Comparison of ENCODE assay signal across 1 cellular context in the genomic region with DNA sequence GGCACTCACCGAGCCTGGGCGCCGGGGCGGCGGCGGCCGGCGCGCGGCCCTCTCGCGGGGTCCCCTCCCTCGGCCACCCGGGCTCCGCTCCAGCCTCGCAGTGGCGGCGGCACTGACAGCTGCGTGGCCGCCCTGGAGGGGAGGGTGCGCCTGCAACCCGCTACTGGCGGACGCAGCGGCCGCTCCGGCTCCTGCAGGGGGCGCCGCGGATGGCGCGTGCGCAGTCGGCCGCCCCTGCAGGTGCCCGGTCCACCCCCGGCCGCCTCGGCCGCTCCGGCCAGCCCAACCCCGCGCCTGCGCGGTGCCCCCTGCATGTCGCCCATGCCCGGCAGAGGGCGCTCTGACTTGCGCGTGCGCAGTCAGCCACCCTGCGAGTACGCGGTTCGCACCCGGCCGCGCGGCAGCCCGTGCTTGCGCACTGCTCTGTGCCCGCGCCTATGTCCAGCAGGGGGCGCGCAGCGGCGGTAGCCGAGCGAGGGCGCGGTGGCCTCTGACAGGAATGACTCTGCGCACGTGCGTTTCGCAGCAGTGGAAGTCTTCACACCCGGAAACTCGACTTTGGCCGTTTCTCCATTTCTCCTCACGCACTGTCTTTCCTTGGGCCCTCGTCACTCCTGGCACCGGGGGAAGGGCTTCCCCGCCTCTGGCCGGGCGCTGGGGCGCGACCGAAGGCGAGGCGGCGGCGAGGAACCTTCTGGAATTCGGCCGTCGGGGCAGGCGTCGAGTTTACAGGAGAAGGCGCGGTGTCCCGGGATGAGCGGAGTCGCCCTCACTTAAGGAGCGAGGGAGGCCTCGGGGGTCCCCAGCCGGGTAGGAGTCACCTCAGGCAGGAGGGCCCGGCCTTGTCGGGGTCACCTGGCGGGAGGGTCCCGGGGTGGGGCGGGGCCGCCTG.
TF ChIP-seq lines count a peak whose summit lies in the region.

A gene (minus strand): TSS at position 165 of the 892 bp plus-strand sequence. CDS start 14,262 bp downstream, outside the sequence.

TF ChIP-seq in HepG2, 621 proteins besides CTCF, POLR2A, EP300 and RAD21 (continued from another document and continues in another):
- TF ChIP-seq, protein P1, sequence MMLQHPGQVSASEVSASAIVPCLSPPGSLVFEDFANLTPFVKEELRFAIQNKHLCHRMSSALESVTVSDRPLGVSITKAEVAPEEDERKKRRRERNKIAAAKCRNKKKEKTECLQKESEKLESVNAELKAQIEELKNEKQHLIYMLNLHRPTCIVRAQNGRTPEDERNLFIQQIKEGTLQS (CRISPR knock-in tag; IDR thresholded peaks at IDR 0.05), result peak; percentile 58; the same call in 1 of the 2 replicates
- TF ChIP-seq NR2C2 (CRISPR knock-in tag; IDR thresholded peaks at IDR 0.05; ENCODE audit: borderline replicate concordance) (peak; percentile 76), ZEB1 (IDR thresholded peaks at IDR 0.05; ENCODE audit: insufficient replicate concordance, low read depth) (no peak), ZBTB7A (CRISPR knock-in tag; IDR thresholded peaks at IDR 0.05) (peak; percentile 96), SETDB1 (CRISPR knock-in tag; IDR thresholded peaks at IDR 0.05; ENCODE audit: borderline replicate concordance) (no peak), PCBP1 (IDR thresholded peaks at IDR 0.05; ENCODE audit: borderline replicate concordance, low read depth, low read length) (no peak), MZF1 (CRISPR knock-in tag; IDR thresholded peaks at IDR 0.05; ENCODE audit: borderline replicate concordance) (0 out of 2 replicates have a peak, but pooled peaks have one; percentile 83), CC2D1A (CRISPR knock-in tag; IDR thresholded peaks at IDR 0.05) (no peak), MTA3 (CRISPR knock-in tag; IDR thresholded peaks at IDR 0.05) (0 out of 2 replicates have a peak, but pooled peaks have one; percentile 31), IRF2 (CRISPR knock-in tag; IDR thresholded peaks at IDR 0.05) (peak; percentile 92), ZNF543 (CRISPR knock-in tag; IDR thresholded peaks at IDR 0.05) (peak; percentile 73; the same call in 1 of the 2 replicates), HOXA5 (CRISPR knock-in tag; IDR thresholded peaks at IDR 0.05) (peak; percentile 97), HNRNPK (IDR thresholded peaks at IDR 0.05; ENCODE audit: low read depth, low read length, poor library complexity, severe bottlenecking) (no peak), ZMYM4 (CRISPR knock-in tag; IDR thresholded peaks at IDR 0.05) (peak; percentile 95), ZNF451 (CRISPR knock-in tag; IDR thresholded peaks at IDR 0.05) (peak; percentile 98), PRPF4 (IDR thresholded peaks at IDR 0.05; ENCODE audit: low read depth, low read length, poor library complexity, severe bottlenecking) (no peak), ZMAT3 (CRISPR knock-in tag; conservative IDR thresholded peaks at IDR 0.05) (peak; percentile 97), ZFP36L1 (CRISPR knock-in tag; IDR thresholded peaks at IDR 0.05) (peak; percentile 92; the same call in 1 of the 2 replicates), FOSL1 (CRISPR knock-in tag; IDR thresholded peaks at IDR 0.05; ENCODE audit: borderline replicate concordance) (peak; percentile 36; the same call in 1 of the 2 replicates), ZC3H13 (CRISPR knock-in tag; IDR thresholded peaks at IDR 0.05) (peak; percentile 90), ZNF776 (CRISPR knock-in tag; IDR thresholded peaks at IDR 0.05) (peak; percentile 98), ZNF598 (CRISPR knock-in tag; IDR thresholded peaks at IDR 0.05; ENCODE audit: borderline replicate concordance) (peak; percentile 99), ISL2 (CRISPR knock-in tag; IDR thresholded peaks at IDR 0.05) (peak; percentile 89), AGO2 (optimal IDR thresholded peaks at IDR 0.05; ENCODE audit: low read depth, low read length) (no peak), MAZ (IDR thresholded peaks at IDR 0.05; ENCODE audit: borderline replicate concordance, low read depth, low read length) (peak; percentile 78), MAZ (CRISPR knock-in tag; IDR thresholded peaks at IDR 0.05; ENCODE audit: low read depth) (peak; percentile 97), YEATS4 (CRISPR knock-in tag; IDR thresholded peaks at IDR 0.05; ENCODE audit: borderline replicate concordance) (peak; percentile 79; the same call in 1 of the 2 replicates), STAG1 (CRISPR knock-in tag; IDR thresholded peaks at IDR 0.05) (peak; percentile 83), SOX6 (IDR thresholded peaks at IDR 0.05) (no peak), SOX6 (CRISPR knock-in tag; IDR thresholded peaks at IDR 0.05) (peak; percentile 86), ZSCAN31 (CRISPR knock-in tag; IDR thresholded peaks at IDR 0.05; ENCODE audit: low read depth) (peak; percentile 88; the same call in 1 of the 2 replicates), SIN3A (IDR thresholded peaks at IDR 0.05; ENCODE audit: borderline replicate concordance, low read depth, low read length) (peak; percentile 54; the same call in 1 of the 2 replicates), ZNF780A (CRISPR knock-in tag; IDR thresholded peaks at IDR 0.05) (peak; percentile 95), TEAD3 (CRISPR knock-in tag; optimal IDR thresholded peaks at IDR 0.05; ENCODE audit: borderline replicate concordance) (peak; percentile 90), ZNF788 (CRISPR knock-in tag; IDR thresholded peaks at IDR 0.05; ENCODE audit: borderline replicate concordance) (peak; percentile 93; the same call in 1 of the 2 replicates), ZKSCAN1 (IDR thresholded peaks at IDR 0.05; ENCODE audit: low read length) (peak; percentile 20; the same call in 1 of the 2 replicates), ZNF792 (CRISPR knock-in tag; IDR thresholded peaks at IDR 0.05) (peak; percentile 98), SRY (CRISPR knock-in tag; IDR thresholded peaks at IDR 0.05) (peak; percentile 96), ISX (CRISPR knock-in tag; conservative IDR thresholded peaks at IDR 0.05) (peak; percentile 91; the same call in 1 of the 2 replicates)
- TF ChIP-seq, protein P2, sequence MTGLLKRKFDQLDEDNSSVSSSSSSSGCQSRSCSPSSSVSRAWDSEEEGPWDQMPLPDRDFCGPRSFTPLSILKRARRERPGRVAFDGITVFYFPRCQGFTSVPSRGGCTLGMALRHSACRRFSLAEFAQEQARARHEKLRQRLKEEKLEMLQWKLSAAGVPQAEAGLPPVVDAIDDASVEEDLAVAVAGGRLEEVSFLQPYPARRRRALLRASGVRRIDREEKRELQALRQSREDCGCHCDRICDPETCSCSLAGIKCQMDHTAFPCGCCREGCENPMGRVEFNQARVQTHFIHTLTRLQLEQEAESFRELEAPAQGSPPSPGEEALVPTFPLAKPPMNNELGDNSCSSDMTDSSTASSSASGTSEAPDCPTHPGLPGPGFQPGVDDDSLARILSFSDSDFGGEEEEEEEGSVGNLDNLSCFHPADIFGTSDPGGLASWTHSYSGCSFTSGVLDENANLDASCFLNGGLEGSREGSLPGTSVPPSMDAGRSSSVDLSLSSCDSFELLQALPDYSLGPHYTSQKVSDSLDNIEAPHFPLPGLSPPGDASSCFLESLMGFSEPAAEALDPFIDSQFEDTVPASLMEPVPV (CRISPR knock-in tag; IDR thresholded peaks at IDR 0.05), result peak; percentile 99; the same call in 1 of the 2 replicates
- TF ChIP-seq, protein P3, sequence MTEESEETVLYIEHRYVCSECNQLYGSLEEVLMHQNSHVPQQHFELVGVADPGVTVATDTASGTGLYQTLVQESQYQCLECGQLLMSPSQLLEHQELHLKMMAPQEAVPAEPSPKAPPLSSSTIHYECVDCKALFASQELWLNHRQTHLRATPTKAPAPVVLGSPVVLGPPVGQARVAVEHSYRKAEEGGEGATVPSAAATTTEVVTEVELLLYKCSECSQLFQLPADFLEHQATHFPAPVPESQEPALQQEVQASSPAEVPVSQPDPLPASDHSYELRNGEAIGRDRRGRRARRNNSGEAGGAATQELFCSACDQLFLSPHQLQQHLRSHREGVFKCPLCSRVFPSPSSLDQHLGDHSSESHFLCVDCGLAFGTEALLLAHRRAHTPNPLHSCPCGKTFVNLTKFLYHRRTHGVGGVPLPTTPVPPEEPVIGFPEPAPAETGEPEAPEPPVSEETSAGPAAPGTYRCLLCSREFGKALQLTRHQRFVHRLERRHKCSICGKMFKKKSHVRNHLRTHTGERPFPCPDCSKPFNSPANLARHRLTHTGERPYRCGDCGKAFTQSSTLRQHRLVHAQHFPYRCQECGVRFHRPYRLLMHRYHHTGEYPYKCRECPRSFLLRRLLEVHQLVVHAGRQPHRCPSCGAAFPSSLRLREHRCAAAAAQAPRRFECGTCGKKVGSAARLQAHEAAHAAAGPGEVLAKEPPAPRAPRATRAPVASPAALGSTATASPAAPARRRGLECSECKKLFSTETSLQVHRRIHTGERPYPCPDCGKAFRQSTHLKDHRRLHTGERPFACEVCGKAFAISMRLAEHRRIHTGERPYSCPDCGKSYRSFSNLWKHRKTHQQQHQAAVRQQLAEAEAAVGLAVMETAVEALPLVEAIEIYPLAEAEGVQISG (CRISPR knock-in tag; IDR thresholded peaks at IDR 0.05), result peak; percentile 84
- TF ChIP-seq, protein P4, sequence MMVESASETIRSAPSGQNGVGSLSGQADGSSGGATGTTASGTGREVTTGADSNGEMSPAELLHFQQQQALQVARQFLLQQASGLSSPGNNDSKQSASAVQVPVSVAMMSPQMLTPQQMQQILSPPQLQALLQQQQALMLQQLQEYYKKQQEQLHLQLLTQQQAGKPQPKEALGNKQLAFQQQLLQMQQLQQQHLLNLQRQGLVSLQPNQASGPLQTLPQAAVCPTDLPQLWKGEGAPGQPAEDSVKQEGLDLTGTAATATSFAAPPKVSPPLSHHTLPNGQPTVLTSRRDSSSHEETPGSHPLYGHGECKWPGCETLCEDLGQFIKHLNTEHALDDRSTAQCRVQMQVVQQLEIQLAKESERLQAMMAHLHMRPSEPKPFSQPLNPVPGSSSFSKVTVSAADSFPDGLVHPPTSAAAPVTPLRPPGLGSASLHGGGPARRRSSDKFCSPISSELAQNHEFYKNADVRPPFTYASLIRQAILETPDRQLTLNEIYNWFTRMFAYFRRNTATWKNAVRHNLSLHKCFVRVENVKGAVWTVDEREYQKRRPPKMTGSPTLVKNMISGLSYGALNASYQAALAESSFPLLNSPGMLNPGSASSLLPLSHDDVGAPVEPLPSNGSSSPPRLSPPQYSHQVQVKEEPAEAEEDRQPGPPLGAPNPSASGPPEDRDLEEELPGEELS (CRISPR knock-in tag; IDR thresholded peaks at IDR 0.05), result peak; percentile 74
- TF ChIP-seq, protein P5, sequence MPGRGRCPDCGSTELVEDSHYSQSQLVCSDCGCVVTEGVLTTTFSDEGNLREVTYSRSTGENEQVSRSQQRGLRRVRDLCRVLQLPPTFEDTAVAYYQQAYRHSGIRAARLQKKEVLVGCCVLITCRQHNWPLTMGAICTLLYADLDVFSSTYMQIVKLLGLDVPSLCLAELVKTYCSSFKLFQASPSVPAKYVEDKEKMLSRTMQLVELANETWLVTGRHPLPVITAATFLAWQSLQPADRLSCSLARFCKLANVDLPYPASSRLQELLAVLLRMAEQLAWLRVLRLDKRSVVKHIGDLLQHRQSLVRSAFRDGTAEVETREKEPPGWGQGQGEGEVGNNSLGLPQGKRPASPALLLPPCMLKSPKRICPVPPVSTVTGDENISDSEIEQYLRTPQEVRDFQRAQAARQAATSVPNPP (CRISPR knock-in tag; IDR thresholded peaks at IDR 0.05), result peak; percentile 99
- TF ChIP-seq, protein P6, sequence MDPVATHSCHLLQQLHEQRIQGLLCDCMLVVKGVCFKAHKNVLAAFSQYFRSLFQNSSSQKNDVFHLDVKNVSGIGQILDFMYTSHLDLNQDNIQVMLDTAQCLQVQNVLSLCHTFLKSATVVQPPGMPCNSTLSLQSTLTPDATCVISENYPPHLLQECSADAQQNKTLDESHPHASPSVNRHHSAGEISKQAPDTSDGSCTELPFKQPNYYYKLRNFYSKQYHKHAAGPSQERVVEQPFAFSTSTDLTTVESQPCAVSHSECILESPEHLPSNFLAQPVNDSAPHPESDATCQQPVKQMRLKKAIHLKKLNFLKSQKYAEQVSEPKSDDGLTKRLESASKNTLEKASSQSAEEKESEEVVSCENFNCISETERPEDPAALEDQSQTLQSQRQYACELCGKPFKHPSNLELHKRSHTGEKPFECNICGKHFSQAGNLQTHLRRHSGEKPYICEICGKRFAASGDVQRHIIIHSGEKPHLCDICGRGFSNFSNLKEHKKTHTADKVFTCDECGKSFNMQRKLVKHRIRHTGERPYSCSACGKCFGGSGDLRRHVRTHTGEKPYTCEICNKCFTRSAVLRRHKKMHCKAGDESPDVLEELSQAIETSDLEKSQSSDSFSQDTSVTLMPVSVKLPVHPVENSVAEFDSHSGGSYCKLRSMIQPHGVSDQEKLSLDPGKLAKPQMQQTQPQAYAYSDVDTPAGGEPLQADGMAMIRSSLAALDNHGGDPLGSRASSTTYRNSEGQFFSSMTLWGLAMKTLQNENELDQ (CRISPR knock-in tag; IDR thresholded peaks at IDR 0.05; ENCODE audit: borderline replicate concordance), result peak; percentile 91; the same call in 1 of the 2 replicates
- TF ChIP-seq, protein P7, sequence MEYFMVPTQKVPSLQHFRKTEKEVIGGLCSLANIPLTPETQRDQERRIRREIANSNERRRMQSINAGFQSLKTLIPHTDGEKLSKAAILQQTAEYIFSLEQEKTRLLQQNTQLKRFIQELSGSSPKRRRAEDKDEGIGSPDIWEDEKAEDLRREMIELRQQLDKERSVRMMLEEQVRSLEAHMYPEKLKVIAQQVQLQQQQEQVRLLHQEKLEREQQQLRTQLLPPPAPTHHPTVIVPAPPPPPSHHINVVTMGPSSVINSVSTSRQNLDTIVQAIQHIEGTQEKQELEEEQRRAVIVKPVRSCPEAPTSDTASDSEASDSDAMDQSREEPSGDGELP (IDR thresholded peaks at IDR 0.05; ENCODE audit: borderline replicate concordance, low read depth), result no peak
- TF ChIP-seq, protein P8, sequence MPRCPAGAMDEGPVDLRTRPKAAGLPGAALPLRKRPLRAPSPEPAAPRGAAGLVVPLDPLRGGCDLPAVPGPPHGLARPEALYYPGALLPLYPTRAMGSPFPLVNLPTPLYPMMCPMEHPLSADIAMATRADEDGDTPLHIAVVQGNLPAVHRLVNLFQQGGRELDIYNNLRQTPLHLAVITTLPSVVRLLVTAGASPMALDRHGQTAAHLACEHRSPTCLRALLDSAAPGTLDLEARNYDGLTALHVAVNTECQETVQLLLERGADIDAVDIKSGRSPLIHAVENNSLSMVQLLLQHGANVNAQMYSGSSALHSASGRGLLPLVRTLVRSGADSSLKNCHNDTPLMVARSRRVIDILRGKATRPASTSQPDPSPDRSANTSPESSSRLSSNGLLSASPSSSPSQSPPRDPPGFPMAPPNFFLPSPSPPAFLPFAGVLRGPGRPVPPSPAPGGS (CRISPR knock-in tag; IDR thresholded peaks at IDR 0.05), result peak; percentile 97
- TF ChIP-seq, protein P9, sequence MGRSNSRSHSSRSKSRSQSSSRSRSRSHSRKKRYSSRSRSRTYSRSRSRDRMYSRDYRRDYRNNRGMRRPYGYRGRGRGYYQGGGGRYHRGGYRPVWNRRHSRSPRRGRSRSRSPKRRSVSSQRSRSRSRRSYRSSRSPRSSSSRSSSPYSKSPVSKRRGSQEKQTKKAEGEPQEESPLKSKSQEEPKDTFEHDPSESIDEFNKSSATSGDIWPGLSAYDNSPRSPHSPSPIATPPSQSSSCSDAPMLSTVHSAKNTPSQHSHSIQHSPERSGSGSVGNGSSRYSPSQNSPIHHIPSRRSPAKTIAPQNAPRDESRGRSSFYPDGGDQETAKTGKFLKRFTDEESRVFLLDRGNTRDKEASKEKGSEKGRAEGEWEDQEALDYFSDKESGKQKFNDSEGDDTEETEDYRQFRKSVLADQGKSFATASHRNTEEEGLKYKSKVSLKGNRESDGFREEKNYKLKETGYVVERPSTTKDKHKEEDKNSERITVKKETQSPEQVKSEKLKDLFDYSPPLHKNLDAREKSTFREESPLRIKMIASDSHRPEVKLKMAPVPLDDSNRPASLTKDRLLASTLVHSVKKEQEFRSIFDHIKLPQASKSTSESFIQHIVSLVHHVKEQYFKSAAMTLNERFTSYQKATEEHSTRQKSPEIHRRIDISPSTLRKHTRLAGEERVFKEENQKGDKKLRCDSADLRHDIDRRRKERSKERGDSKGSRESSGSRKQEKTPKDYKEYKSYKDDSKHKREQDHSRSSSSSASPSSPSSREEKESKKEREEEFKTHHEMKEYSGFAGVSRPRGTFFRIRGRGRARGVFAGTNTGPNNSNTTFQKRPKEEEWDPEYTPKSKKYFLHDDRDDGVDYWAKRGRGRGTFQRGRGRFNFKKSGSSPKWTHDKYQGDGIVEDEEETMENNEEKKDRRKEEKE (IDR thresholded peaks at IDR 0.05), result no peak
